3 cellular contexts compared by ENCODE assay signal in genomic region chr16:63663155-63663554, GRCh38.
TF ChIP-seq lines count a peak whose summit lies in the region.

No MANE protein-coding gene starts in this region.

TF ChIP-seq in HepG2, 621 proteins besides CTCF, POLR2A, EP300 and RAD21:
- peak; percentile 92 for TF ChIP-seq LCORL (IDR thresholded peaks at IDR 0.05)
- no peak for TF ChIP-seq LCORL (CRISPR knock-in tag; IDR thresholded peaks at IDR 0.05)
- TF ChIP-seq ZBTB3 (CRISPR knock-in tag; IDR thresholded peaks at IDR 0.05; ENCODE audit: borderline replicate concordance, low read depth) = no peak

TF ChIP-seq in Ishikawa, 13 proteins besides CTCF, POLR2A, EP300 and RAD21:
- 0 out of 2 replicates have a peak, but pooled peaks have one; percentile 12 for TF ChIP-seq NFIC (IDR thresholded peaks at IDR 0.05)
- no peak for TF ChIP-seq REST (IDR thresholded peaks at IDR 0.05; ENCODE audit: low read depth)

TF ChIP-seq in K562, 482 proteins besides CTCF, POLR2A, EP300 and RAD21:
- TF ChIP-seq NFIX (CRISPR knock-in tag; IDR thresholded peaks at IDR 0.05; ENCODE audit: low read depth) = peak; percentile 83
- TF ChIP-seq NFIC (IDR thresholded peaks at IDR 0.05) = peak; percentile 88
- TF ChIP-seq BCOR (IDR thresholded peaks at IDR 0.05) = no peak
